ENCODE assay signal across 15 cellular contexts in the genomic region with DNA sequence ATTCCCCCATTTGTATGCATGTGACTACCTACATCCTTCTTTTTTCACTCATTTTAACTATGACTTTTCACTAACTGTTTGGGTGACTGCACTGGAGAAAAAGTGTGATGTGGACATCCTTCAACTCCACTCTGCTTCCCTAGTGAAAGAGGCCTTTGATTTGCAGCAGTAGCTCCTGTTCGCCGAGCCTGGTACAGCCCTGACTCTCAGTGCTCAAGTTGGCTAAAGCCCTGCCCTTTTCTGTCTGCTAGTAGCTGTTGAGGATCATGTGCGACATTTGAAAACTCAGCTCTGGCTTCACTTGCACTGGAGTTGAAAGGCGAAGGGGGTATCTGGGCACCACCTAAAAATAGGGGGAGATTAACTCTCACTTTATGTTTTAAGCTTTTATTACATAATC. TPM values are rescaled to one million over a fixed set of nuclear protein-coding genes. Genes with fewer than 3 reads are reported as not detected.
DNase-seq lines count a peak whose midpoint lies in the region; ATAC-seq and TF ChIP-seq lines count a peak whose summit lies in the region.
"Had no signal": no experiment of that assay in that cellular context is flagged by ENCODE, and none has a peak within 500 bp of the region (broad histone marks: within the 10 kb centered on the region; RNA-seq: fewer than 3 reads in every experiment).

No MANE protein-coding gene starts in this region.

- H3K9ac ChIP-seq in mesenchymal stem cell (ENCODE audit: low read length), result no peak overlapping the region
- no peak overlapping the region for H3K9ac ChIP-seq in GM23248

- peak in 36 of 56 donors; percentile 8 to 84 (median 42) for DNase-seq in amygdala (lab: John Stamatoyannopoulos, UW)
- no peak for DNase-seq in esophagus muscularis mucosa (ENCODE audit: extremely low spot score)
- DNase-seq in mesenchymal stem cell, result no peak
- peak; percentile 87 for DNase-seq in retinal pigment epithelial cell (ENCODE audit: low read depth)
- no peak for DNase-seq in GM23248
- DNase-seq in hepatic stellate cell (ENCODE audit: low spot score), result no peak
- DNase-seq: Kasumi-1, NCI-H1105 treated with DMSO at 0.1 percent for 48 hours, NCI-H187, NCI-H446 treated with DMSO at 0.1 percent for 48 hours, NCI-H748 treated with DMSO at 0.1 percent for 48 hours, PC-9 had no signal

- no peak for TF ChIP-seq POLR2A in esophagus muscularis mucosa (IDR thresholded peaks at IDR 0.05; ENCODE audit: low read depth)

- H4K91ac ChIP-seq in mesenchymal stem cell (ENCODE audit: low read length), result no peak overlapping the region

- H2BK12ac ChIP-seq in mesenchymal stem cell (ENCODE audit: low read length in 2 of 2), result peak overlapping the region in 1 of 2 experiments; percentile 14

- H4K8ac ChIP-seq in mesenchymal stem cell (ENCODE audit: low read length), result peak overlapping the region; percentile 10

- H2AK5ac ChIP-seq in mesenchymal stem cell (ENCODE audit: low read length, severe bottlenecking), result no peak overlapping the region

- H3K36me3 ChIP-seq in esophagus muscularis mucosa (peaks cover 0 to 5% (median 0%) of the 10 kb centered on the region in 4 donors), mesenchymal stem cell (ENCODE audit: control insufficient read depth in 1 of 2, insufficient read depth in 2 of 2, low read depth in 1 of 2, low read length in 2 of 2) (peaks cover 0 to 6% of the 10 kb centered on the region in 2 experiments), GM23248 (ENCODE audit: low read depth) (no peaks in the 10 kb centered on the region)

- H3K4ac ChIP-seq in mesenchymal stem cell (ENCODE audit: low read depth in 1 of 2, low read length in 2 of 2), result peak overlapping the region in 1 of 2 experiments; percentile 54

- H3K27ac ChIP-seq in esophagus muscularis mucosa (replicated peaks in 1 of 4) (peak overlapping the region; percentile 75 to 87 (median 78)), mesenchymal stem cell (ENCODE audit: low read length, poor library complexity, severe bottlenecking) (no peak overlapping the region), GM23248 (no peak overlapping the region)
- H3K27ac ChIP-seq: PC-9 had no signal

- H3K9me2 ChIP-seq in GM23248 (ENCODE audit: insufficient read depth), result no peaks in the 10 kb centered on the region

- no peaks in the 10 kb centered on the region for H3F3A ChIP-seq in GM23248 (ENCODE audit: insufficient read depth)

- peak overlapping the region in 1 of 2 experiments; percentile 44 for H3K18ac ChIP-seq in mesenchymal stem cell (ENCODE audit: low read depth in 1 of 2, low read length in 2 of 2)

- WGBS in esophagus muscularis mucosa, result 69% methylated on average over 4 of the region's 4 CpGs
- WGBS in mesenchymal stem cell, result 94% methylated on average over 2 of the region's 4 CpGs
- 77 to 83% methylated on average over 4 of the region's 4 CpGs for WGBS in GM23248 (ENCODE audit: low coverage in 1 of 2, low lambda C conversion rate in 2 of 2, missing lambda C conversion rate in 2 of 2), 2 experiments

- H4K20me1 ChIP-seq in GM23248 (ENCODE audit: insufficient read depth), result no peaks in the 10 kb centered on the region

- intact Hi-C loops in esophagus muscularis mucosa (cut with DNase I), result loop anchor here (5.0 kb wide), 1 partner anchor 48 kb away; no protein-coding TSS in a partner anchor

- TF ChIP-seq EP300 in esophagus muscularis mucosa (IDR thresholded peaks at IDR 0.05), result no peak

- no peak overlapping the region for H3K23ac ChIP-seq in mesenchymal stem cell (ENCODE audit: low read length in 2 of 2)

- no peak overlapping the region for H2BK120ac ChIP-seq in mesenchymal stem cell (ENCODE audit: low read depth, low read length)

- in situ Hi-C loops in GM23248 (cut with MboI), result no loop called here

- H3K79me2 ChIP-seq in GM23248 (ENCODE audit: insufficient read depth), result no peaks in the 10 kb centered on the region

- H3K27me3 ChIP-seq in esophagus muscularis mucosa, result no peaks in the 10 kb centered on the region
- H3K27me3 ChIP-seq in mesenchymal stem cell (ENCODE audit: control insufficient read depth in 1 of 2, insufficient read depth in 1 of 2, low read length in 2 of 2), result no peaks in the 10 kb centered on the region
- no peaks in the 10 kb centered on the region for H3K27me3 ChIP-seq in GM23248 (replicated peaks; ENCODE audit: insufficient read depth)

- no peak overlapping the region for H3K4me3 ChIP-seq in esophagus muscularis mucosa
- no peak overlapping the region for H3K4me3 ChIP-seq in mesenchymal stem cell (ENCODE audit: insufficient read depth in 1 of 2, low read depth in 1 of 2, low read length in 2 of 2)
- H3K4me3 ChIP-seq in retinal pigment epithelial cell (ENCODE audit: low read length), result no peak overlapping the region
- no peak overlapping the region for H3K4me3 ChIP-seq in GM23248
- H3K4me3 ChIP-seq: PC-9 had no signal

- H3K4me2 ChIP-seq in mesenchymal stem cell (ENCODE audit: low read length, poor library complexity, severe bottlenecking) (no peak overlapping the region), GM23248 (ENCODE audit: unreplicated experiment) (no peak overlapping the region)
- H3K4me2 ChIP-seq: PC-9 had no signal

- H2BK5ac ChIP-seq in mesenchymal stem cell (ENCODE audit: low read depth, low read length, poor library complexity, severe bottlenecking), result no peak overlapping the region

- no peak for TF ChIP-seq CTCF in esophagus muscularis mucosa (IDR thresholded peaks at IDR 0.05)
- no peak for TF ChIP-seq CTCF in retinal pigment epithelial cell (conservative IDR thresholded peaks at IDR 0.05; ENCODE audit: low read depth, low read length)

- H3K4me1 ChIP-seq in esophagus muscularis mucosa, result peaks cover 34 to 100% (median 97%) of the 10 kb centered on the region in 4 donors
- peaks cover 7% of the 10 kb centered on the region for H3K4me1 ChIP-seq in mesenchymal stem cell (ENCODE audit: control insufficient read depth, insufficient read depth, low read depth, low read length)
- H3K4me1 ChIP-seq in GM23248 (ENCODE audit: insufficient read depth), result peaks cover 17% of the 10 kb centered on the region

- no peak overlapping the region for H3K14ac ChIP-seq in mesenchymal stem cell (ENCODE audit: low read length in 2 of 2)

- H2BK15ac ChIP-seq in mesenchymal stem cell (ENCODE audit: low read depth, poor library complexity, severe bottlenecking), result no peak overlapping the region

- no peaks in the 10 kb centered on the region for H3K9me3 ChIP-seq in esophagus muscularis mucosa
- no peaks in the 10 kb centered on the region for H3K9me3 ChIP-seq in mesenchymal stem cell (ENCODE audit: control insufficient read depth, low read length)
- no peaks in the 10 kb centered on the region for H3K9me3 ChIP-seq in GM23248 (ENCODE audit: low read depth)

- ATAC-seq in HG03159 (IDR thresholded peaks at IDR 0.05; ENCODE audit: unreplicated experiment) (no peak), HG02938 (IDR thresholded peaks at IDR 0.05; ENCODE audit: unreplicated experiment) (no peak)

- H2AFZ ChIP-seq in mesenchymal stem cell (ENCODE audit: low read depth, low read length) (no peak overlapping the region), GM23248 (no peak overlapping the region)
- H2AFZ ChIP-seq: PC-9 had no signal

- H3K79me1 ChIP-seq in mesenchymal stem cell (replicated peaks; ENCODE audit: low read length, poor library complexity, severe bottlenecking), result peaks cover 19% of the 10 kb centered on the region

RNA-seq across cellular contexts. Expression of gene DAAM2, which starts 42.1 kb away (rescaled TPM):
- 100 to 1,000 TPM; 221 to 446 (median 392) TPM for total RNA-seq in esophagus muscularis mucosa
- polyA plus RNA-seq in mesenchymal stem cell (2013, experiment 1 of 2), result 36.4 TPM
- polyA plus RNA-seq in mesenchymal stem cell (2013, experiment 2 of 2), result 35.2 TPM
- total RNA-seq in GM23248 (2014; rRNA removed; shearing (Covaris generic)), result 5.1 and 5.6 TPM in 2 replicates
- 1.8 and 2.0 TPM in 2 replicates for polyA plus RNA-seq in GM23248 (2016; fragmentation: Nextera tagmentation; extraction: Ambion mirVana)
- total RNA-seq: A172, PC-9 had no signal

Comparison
In these comparisons a context has a peak if more than half of its experiments do, and no peak if none do; other contexts are left out.
1. DNase-seq: peak in amygdala (36 of 56) and retinal pigment epithelial cell (single experiment); none in esophagus muscularis mucosa (single experiment), mesenchymal stem cell (single experiment), GM23248 (single experiment) and hepatic stellate cell (single experiment).
2. H3K27ac ChIP-seq: peak in esophagus muscularis mucosa (4 of 4); none in mesenchymal stem cell (single experiment) and GM23248 (single experiment).
3. RNA of gene DAAM2, which starts 42.1 kb away (total RNA-seq): 221 to 446 TPM in esophagus muscularis mucosa; 5.1 to 5.6 TPM in GM23248; every median in the first group is over 10 times any median in the second.